ENCODE assay signal across 1 cellular context in genomic region chr2:30237346-30238142, GRCh38.
TF ChIP-seq lines count a peak whose summit lies in the region.

No MANE protein-coding gene starts in this region.

TF ChIP-seq in HepG2, 621 proteins besides CTCF, POLR2A, EP300 and RAD21 (continued from another document):
- TF ChIP-seq BRF2 (CRISPR knock-in tag; IDR thresholded peaks at IDR 0.05) (no peak), PCBP2 (optimal IDR thresholded peaks at IDR 0.05; ENCODE audit: low read depth, low read length, poor library complexity, severe bottlenecking) (no peak), ZNF567 (CRISPR knock-in tag; IDR thresholded peaks at IDR 0.05; ENCODE audit: borderline replicate concordance) (no peak), SOX13 (IDR thresholded peaks at IDR 0.05) (no peak), SOX13 (CRISPR knock-in tag; conservative IDR thresholded peaks at IDR 0.05 in 1 of 2, IDR thresholded peaks at IDR 0.05 in 1 of 2) (no peak)
